1 cellular context compared by ENCODE assay signal in genomic region chr2:68943581-68944568, GRCh38.
TF ChIP-seq lines count a peak whose summit lies in the region.

No MANE protein-coding gene starts in this region.

TF ChIP-seq in HepG2, 621 proteins besides CTCF, POLR2A, EP300 and RAD21 (continued from another document and continues in another):
- TF ChIP-seq ZBTB40 (IDR thresholded peaks at IDR 0.05), result no peak
- TF ChIP-seq ZBTB40 (CRISPR knock-in tag; IDR thresholded peaks at IDR 0.05), result no peak
- no peak for TF ChIP-seq AHR (CRISPR knock-in tag; IDR thresholded peaks at IDR 0.05)
- TF ChIP-seq KAT2B (IDR thresholded peaks at IDR 0.05; ENCODE audit: borderline replicate concordance, low read depth, low read length), result no peak
- TF ChIP-seq TGIF2 (CRISPR knock-in tag; IDR thresholded peaks at IDR 0.05), result 0 out of 2 replicates have a peak, but pooled peaks have one; percentile 22
- no peak for TF ChIP-seq ATM (IDR thresholded peaks at IDR 0.05; ENCODE audit: borderline replicate concordance)
- no peak for TF ChIP-seq TFE3 (CRISPR knock-in tag; IDR thresholded peaks at IDR 0.05)
- TF ChIP-seq NFIC (IDR thresholded peaks at IDR 0.05; ENCODE audit: low read length), result no peak
- TF ChIP-seq ZNF414 (CRISPR knock-in tag; IDR thresholded peaks at IDR 0.05), result no peak
- TF ChIP-seq ZNF30 (CRISPR knock-in tag; IDR thresholded peaks at IDR 0.05), result no peak
- peak; percentile 20; the same call in 1 of the 2 replicates for TF ChIP-seq ETV5 (CRISPR knock-in tag; IDR thresholded peaks at IDR 0.05; ENCODE audit: borderline replicate concordance)
- TF ChIP-seq HNRNPUL1 (IDR thresholded peaks at IDR 0.05; ENCODE audit: low read depth, low read length), result no peak
- no peak for TF ChIP-seq NFYC (CRISPR knock-in tag; IDR thresholded peaks at IDR 0.05)
- no peak for TF ChIP-seq GABPB1 (CRISPR knock-in tag; IDR thresholded peaks at IDR 0.05)
- no peak for TF ChIP-seq HDAC2 (CRISPR knock-in tag; IDR thresholded peaks at IDR 0.05)
- no peak for TF ChIP-seq MXD1 (CRISPR knock-in tag; IDR thresholded peaks at IDR 0.05)
- no peak for TF ChIP-seq MXI1 (IDR thresholded peaks at IDR 0.05; ENCODE audit: borderline replicate concordance, low read depth, low read length)
- no peak for TF ChIP-seq REL (CRISPR knock-in tag; conservative IDR thresholded peaks at IDR 0.05)
- TF ChIP-seq ZMAT3 (CRISPR knock-in tag; conservative IDR thresholded peaks at IDR 0.05), result no peak
- peak; percentile 51; the same call in 1 of the 2 replicates for TF ChIP-seq THAP9 (CRISPR knock-in tag; IDR thresholded peaks at IDR 0.05; ENCODE audit: borderline replicate concordance)
- no peak for TF ChIP-seq XBP1 (CRISPR knock-in tag; IDR thresholded peaks at IDR 0.05)
- TF ChIP-seq ISX (CRISPR knock-in tag; conservative IDR thresholded peaks at IDR 0.05), result no peak
- TF ChIP-seq KMT2A (CRISPR knock-in tag; IDR thresholded peaks at IDR 0.05), result no peak
- no peak for TF ChIP-seq TCF7 (IDR thresholded peaks at IDR 0.05; ENCODE audit: low read depth)
- TF ChIP-seq BCL3 (CRISPR knock-in tag; IDR thresholded peaks at IDR 0.05), result no peak; the same call in 1 of the 2 replicates
- no peak for TF ChIP-seq FOXJ3 (CRISPR knock-in tag; IDR thresholded peaks at IDR 0.05; ENCODE audit: borderline replicate concordance)
- TF ChIP-seq CERS6 (CRISPR knock-in tag; IDR thresholded peaks at IDR 0.05), result no peak
- TF ChIP-seq FLYWCH1 (CRISPR knock-in tag; IDR thresholded peaks at IDR 0.05), result no peak
- no peak for TF ChIP-seq TCF7L2 (IDR thresholded peaks at IDR 0.05; ENCODE audit: low read depth, low read length)
- no peak for TF ChIP-seq ZBTB43 (CRISPR knock-in tag; conservative IDR thresholded peaks at IDR 0.05)
- no peak for TF ChIP-seq JDP2 (CRISPR knock-in tag; IDR thresholded peaks at IDR 0.05; ENCODE audit: borderline replicate concordance)
- no peak for TF ChIP-seq NFE2L1 (CRISPR knock-in tag; IDR thresholded peaks at IDR 0.05; ENCODE audit: borderline replicate concordance)
- no peak for TF ChIP-seq ZNF607 (CRISPR knock-in tag; IDR thresholded peaks at IDR 0.05; ENCODE audit: borderline replicate concordance)
- no peak for TF ChIP-seq JUN (CRISPR knock-in tag; IDR thresholded peaks at IDR 0.05)
- TF ChIP-seq YY1 (IDR thresholded peaks at IDR 0.05; ENCODE audit: insufficient read depth, insufficient replicate concordance, low read depth, low read length), result no peak
- TF ChIP-seq ZNF891 (CRISPR knock-in tag; IDR thresholded peaks at IDR 0.05), result no peak; the same call in 1 of the 2 replicates
- no peak for TF ChIP-seq ZFP1 (CRISPR knock-in tag; IDR thresholded peaks at IDR 0.05)
- no peak for TF ChIP-seq NFATC3 (CRISPR knock-in tag; IDR thresholded peaks at IDR 0.05)
- TF ChIP-seq MED1 (CRISPR knock-in tag; IDR thresholded peaks at IDR 0.05), result no peak
- no peak for TF ChIP-seq RAD51 (IDR thresholded peaks at IDR 0.05; ENCODE audit: borderline replicate concordance)
- no peak for TF ChIP-seq CEBPZ (IDR thresholded peaks at IDR 0.05; ENCODE audit: low read length)
- no peak; the same call in 1 of the 2 replicates for TF ChIP-seq ZNF343 (CRISPR knock-in tag; IDR thresholded peaks at IDR 0.05)
